Comparison of ENCODE assay signal across 17 cellular contexts in the genomic region with DNA sequence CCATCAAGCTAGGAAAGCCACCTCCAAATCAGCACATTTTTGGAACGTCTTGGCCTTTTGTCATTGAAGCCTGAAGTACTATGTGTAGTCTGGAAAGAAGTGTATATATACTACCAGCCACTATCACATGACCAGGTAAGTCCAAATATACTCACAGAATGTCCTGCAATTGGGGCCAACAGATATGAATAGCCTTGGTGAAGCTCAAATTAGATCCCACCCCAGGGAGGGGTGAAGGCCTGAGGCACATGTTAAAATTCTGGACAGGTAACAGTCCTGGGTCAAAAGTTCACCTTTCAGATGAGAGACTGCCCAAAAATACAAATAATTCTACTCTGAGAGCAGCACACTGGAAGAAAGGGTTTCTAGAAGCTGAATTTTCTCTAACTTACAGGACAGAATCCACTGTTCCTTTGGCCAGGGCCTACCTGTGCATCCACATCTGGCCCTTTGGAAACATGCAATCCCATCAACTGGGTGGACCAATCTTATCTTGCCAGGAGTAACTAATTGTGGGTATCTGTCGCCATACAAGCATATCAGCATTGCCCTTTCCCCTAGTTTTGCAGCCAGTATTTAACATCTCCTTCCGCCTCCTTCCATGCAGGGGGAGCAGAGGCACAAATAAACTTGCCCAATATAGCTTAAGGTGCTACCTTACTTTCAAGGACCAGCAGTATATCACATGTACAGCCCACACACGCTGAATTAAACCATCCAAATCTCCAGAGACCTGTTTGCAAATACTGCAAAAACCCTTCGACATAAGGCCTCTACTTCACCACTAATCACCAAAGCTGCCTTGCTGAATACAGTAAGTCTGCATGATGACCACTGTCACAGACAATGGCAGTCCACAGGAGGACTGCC.
DNase-seq lines count a peak whose midpoint lies in the region; ATAC-seq and TF ChIP-seq lines count a peak whose summit lies in the region.
"Had no signal": no experiment of that assay in that cellular context is flagged by ENCODE, and none has a peak within 500 bp of the region (broad histone marks: within the 10 kb centered on the region; RNA-seq: fewer than 3 reads in every experiment).

No MANE protein-coding gene starts in this region.

- H3K4me3 ChIP-seq in CD8-positive, alpha-beta memory T cell (ENCODE audit: low read length), result no peak overlapping the region
- H3K4me3 ChIP-seq in PC-9, result no peak overlapping the region
- no peak overlapping the region for H3K4me3 ChIP-seq in lower lobe of right lung
- H3K4me3 ChIP-seq: adrenal gland had no signal

- intact Hi-C loops in PC-9 (cut with micrococcal nuclease; ENCODE audit: unreplicated experiment) (no loop called here), lower lobe of right lung (cut with DNase I) (no loop called here)

- CTCF ChIA-PET in CD8-positive, alpha-beta memory T cell (lab: Charles Lee), result interaction anchor here (1.4 kb wide), 1 partner anchor 11 kb away, joined by 3 read pairs; no protein-coding TSS in a partner anchor
- CTCF ChIA-PET in PC-9 (lab: Charles Lee), result interaction anchor here (0.5 kb wide), 1 partner anchor 58 kb away, joined by 4 read pairs; no protein-coding TSS in a partner anchor

- BruUV-seq in PC-9 (replicated peaks; lab: Mats Ljungman, UMichigan), result no TSS peak

- no peaks in the 10 kb centered on the region for H3K4me1 ChIP-seq in CD8-positive, alpha-beta memory T cell (ENCODE audit: insufficient read depth, low read length)
- H3K4me1 ChIP-seq in PC-9 (replicated peaks; ENCODE audit: insufficient read depth) (peaks cover 15% of the 10 kb centered on the region), lower lobe of right lung (no peaks in the 10 kb centered on the region)
- H3K4me1 ChIP-seq: adrenal gland had no signal

- no peaks in the 10 kb centered on the region for H3K9me3 ChIP-seq in CD8-positive, alpha-beta memory T cell (ENCODE audit: low read length)
- no peaks in the 10 kb centered on the region for H3K9me3 ChIP-seq in PC-9 (ENCODE audit: insufficient read depth, low read depth)
- H3K9me3 ChIP-seq in lower lobe of right lung, result no peaks in the 10 kb centered on the region
- H3K9me3 ChIP-seq: adrenal gland had no signal

- H3K27me3 ChIP-seq in CD8-positive, alpha-beta memory T cell (ENCODE audit: insufficient read depth, low read length, poor library complexity, severe bottlenecking), result no peaks in the 10 kb centered on the region
- H3K27me3 ChIP-seq in PC-9 (ENCODE audit: insufficient read depth, low read depth), result no peaks in the 10 kb centered on the region
- H3K27me3 ChIP-seq in lower lobe of right lung (ENCODE audit: low read depth), result no peaks in the 10 kb centered on the region
- H3K27me3 ChIP-seq: adrenal gland had no signal

- H2AFZ ChIP-seq in PC-9, result no peak overlapping the region

- H4K20me1 ChIP-seq in PC-9 (ENCODE audit: insufficient read depth), result peaks cover 12% of the 10 kb centered on the region; the same call in 1 of the 2 replicates

- H3F3A ChIP-seq in PC-9 (ENCODE audit: insufficient read depth, low read depth), result peaks cover 29% of the 10 kb centered on the region

- peaks cover 0 to 81% (median 14%) of the 10 kb centered on the region in 3 donors for H3K36me3 Mint-ChIP-seq in CD8-positive, alpha-beta memory T cell
- H3K36me3 Mint-ChIP-seq in nephron progenitor cell (ENCODE audit: low read depth), result peaks cover 67% of the 10 kb centered on the region

- no peaks in the 10 kb centered on the region for H3K9me2 ChIP-seq in PC-9 (ENCODE audit: insufficient read depth)

- no peaks in the 10 kb centered on the region for H3K79me2 ChIP-seq in PC-9 (ENCODE audit: low read depth)

- H3K4me1 Mint-ChIP-seq in CD8-positive, alpha-beta memory T cell, result peaks cover 3 to 13% (median 8%) of the 10 kb centered on the region in 3 donors
- H3K4me1 Mint-ChIP-seq in nephron progenitor cell, result peaks cover 12% of the 10 kb centered on the region

- ATAC-seq in esophagus mucosa (peak; percentile 27), lower lobe of right lung (no peak)
- ATAC-seq: activated T-cell treated with anti-CD3 and anti-CD28 coated beads, Interleukin-2, amount 50 U/mL, for 4 hours; sciatic nerve had no signal

- H3K27ac ChIP-seq in CD8-positive, alpha-beta memory T cell (ENCODE audit: low read depth, low read length), result no peak overlapping the region
- H3K27ac ChIP-seq in PC-9 (0 out of 2 replicates have a peak overlapping the region, but pooled peaks have one; percentile 3), lower lobe of right lung (no peak overlapping the region)
- H3K27ac ChIP-seq: adrenal gland had no signal

- H3K9me3 Mint-ChIP-seq in CD8-positive, alpha-beta memory T cell, result no peaks in the 10 kb centered on the region
- no peaks in the 10 kb centered on the region for H3K9me3 Mint-ChIP-seq in nephron progenitor cell
- H3K9me3 Mint-ChIP-seq: activated T-cell treated with anti-CD3 and anti-CD28 coated beads, Interleukin-2, amount 50 U/mL, for 4 hours; T-helper 1 cell treated with Interleukin-12 subunit alpha and Interleukin-12 subunit beta and Interleukin-4 antibody, amounts not matched to agents 30 μg/mL and 1 μg/mL, for 36 hours had no signal

- DNase-seq in CD8-positive, alpha-beta memory T cell, result no peak
- DNase-seq in PC-9 (no peak), nephron progenitor cell (no peak), NCI-H2171 treated with DMSO at 0.1 percent for 48 hours (lab: John Stamatoyannopoulos, UW) (no peak), lower lobe of right lung (no peak), T-helper 2 cell (no peak), NCI-H1694 treated with DMSO at 0.1 percent for 48 hours (lab: John Stamatoyannopoulos, UW) (no peak)
- DNase-seq: activated T-cell treated with anti-CD3 and anti-CD28 coated beads, Interleukin-2, amount 50 U/mL, for 4 hours; adrenal gland; AML-193; DMS153; NCI-H2107; NCI-H774; stimulated activated CD4-positive, alpha-beta T cell treated with anti-CD3 and anti-CD28 coated beads, Interleukin-4, amount 100 ng/mL, for 24 hours had no signal

- H3K36me3 ChIP-seq in CD8-positive, alpha-beta memory T cell (ENCODE audit: insufficient read depth, low read length), result peaks cover 17% of the 10 kb centered on the region
- peaks cover 61% of the 10 kb centered on the region for H3K36me3 ChIP-seq in PC-9 (ENCODE audit: low read depth)
- peaks cover 92% of the 10 kb centered on the region for H3K36me3 ChIP-seq in lower lobe of right lung

- TF ChIP-seq CTCF in PC-9 (conservative IDR thresholded peaks at IDR 0.05) (no peak), nephron progenitor cell (IDR thresholded peaks at IDR 0.05) (no peak), lower lobe of right lung (IDR thresholded peaks at IDR 0.05) (no peak)

- H3K27ac Mint-ChIP-seq in CD8-positive, alpha-beta memory T cell, result peak overlapping the region in 5 of 8 donors; percentile 13 to 71 (median 56)
- H3K27ac Mint-ChIP-seq in nephron progenitor cell, result peak overlapping the region; percentile 53
- H3K27ac Mint-ChIP-seq: T-helper 1 cell treated with Interleukin-12 subunit alpha and Interleukin-12 subunit beta and Interleukin-4 antibody, amounts not matched to agents 30 μg/mL and 1 μg/mL, for 36 hours had no signal

- no peak overlapping the region for H3K4me2 ChIP-seq in PC-9

- H3K4me3 Mint-ChIP-seq in CD8-positive, alpha-beta memory T cell, result no peak overlapping the region
- H3K4me3 Mint-ChIP-seq in nephron progenitor cell, result no peak overlapping the region
- H3K4me3 Mint-ChIP-seq: activated T-cell treated with anti-CD3 and anti-CD28 coated beads, Interleukin-2, amount 50 U/mL, for 4 hours; T-helper 1 cell treated with Interleukin-12 subunit alpha and Interleukin-12 subunit beta and Interleukin-4 antibody, amounts not matched to agents 30 μg/mL and 1 μg/mL, for 36 hours had no signal

- H3K27me3 Mint-ChIP-seq in CD8-positive, alpha-beta memory T cell, result no peaks in the 10 kb centered on the region
- no peaks in the 10 kb centered on the region for H3K27me3 Mint-ChIP-seq in nephron progenitor cell (ENCODE audit: low read depth, poor library complexity)

- POLR2A ChIA-PET in CD8-positive, alpha-beta memory T cell (lab: Charles Lee), result no interaction called here
- POLR2A ChIA-PET in PC-9 (lab: Charles Lee; ENCODE audit: unreplicated experiment), result no interaction called here
